ENCODE assay signal across 1 cellular context in the genomic region with DNA sequence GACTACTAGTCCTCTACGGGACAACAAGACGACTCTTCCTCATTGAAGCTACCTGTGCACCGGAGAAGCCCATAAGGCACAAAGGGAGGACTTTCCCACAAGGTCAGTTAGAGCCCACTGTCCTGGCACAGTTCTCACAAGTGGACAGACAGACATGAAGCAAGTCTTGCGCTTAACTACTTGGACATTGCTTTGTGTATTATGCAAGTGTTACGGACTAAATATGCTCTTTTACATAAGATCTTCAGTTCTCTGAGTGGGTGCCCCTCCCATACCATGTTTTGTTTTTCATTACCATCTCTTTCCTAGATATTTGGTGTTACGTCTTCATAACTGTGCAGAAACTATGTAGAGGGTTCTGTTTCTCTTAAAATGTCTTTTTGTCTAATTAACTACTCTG.
TF ChIP-seq lines count a peak whose summit lies in the region.

No MANE protein-coding gene starts in this region.

TF ChIP-seq in K562, 482 proteins besides CTCF, POLR2A, EP300 and RAD21:
- TF ChIP-seq KLF16 (IDR thresholded peaks at IDR 0.05): no peak
- TF ChIP-seq ZFX (CRISPR knock-in tag; IDR thresholded peaks at IDR 0.05): no peak
- no peak for TF ChIP-seq EHMT2 (IDR thresholded peaks at IDR 0.05)
- TF ChIP-seq GTF2E2 (tag; IDR thresholded peaks at IDR 0.05): no peak
- no peak for TF ChIP-seq KDM2B (CRISPR knock-in tag; IDR thresholded peaks at IDR 0.05)
- no peak for TF ChIP-seq DMBX1 (CRISPR knock-in tag; IDR thresholded peaks at IDR 0.05; ENCODE audit: borderline replicate concordance)
- TF ChIP-seq SRF (CRISPR knock-in tag; IDR thresholded peaks at IDR 0.05): no peak
- no peak for TF ChIP-seq ZNF57 (CRISPR knock-in tag; IDR thresholded peaks at IDR 0.05)
- no peak for TF ChIP-seq ZNF785 (CRISPR knock-in tag; IDR thresholded peaks at IDR 0.05)
- TF ChIP-seq POLR3G (IDR thresholded peaks at IDR 0.05; ENCODE audit: extremely low read depth, insufficient read length, insufficient replicate concordance): no peak
- no peak for TF ChIP-seq RUNX1 (IDR thresholded peaks at IDR 0.05; ENCODE audit: low read depth)
- TF ChIP-seq FOXJ2 (tag; IDR thresholded peaks at IDR 0.05): no peak
- TF ChIP-seq FOSL1 (tag; conservative IDR thresholded peaks at IDR 0.05): no peak
- TF ChIP-seq, protein P1, sequence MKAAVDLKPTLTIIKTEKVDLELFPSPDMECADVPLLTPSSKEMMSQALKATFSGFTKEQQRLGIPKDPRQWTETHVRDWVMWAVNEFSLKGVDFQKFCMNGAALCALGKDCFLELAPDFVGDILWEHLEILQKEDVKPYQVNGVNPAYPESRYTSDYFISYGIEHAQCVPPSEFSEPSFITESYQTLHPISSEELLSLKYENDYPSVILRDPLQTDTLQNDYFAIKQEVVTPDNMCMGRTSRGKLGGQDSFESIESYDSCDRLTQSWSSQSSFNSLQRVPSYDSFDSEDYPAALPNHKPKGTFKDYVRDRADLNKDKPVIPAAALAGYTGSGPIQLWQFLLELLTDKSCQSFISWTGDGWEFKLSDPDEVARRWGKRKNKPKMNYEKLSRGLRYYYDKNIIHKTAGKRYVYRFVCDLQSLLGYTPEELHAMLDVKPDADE (conservative IDR thresholded peaks at IDR 0.05; ENCODE audit: control insufficient read depth, low read depth, low read length): no peak
- no peak for TF ChIP-seq SRSF7 (optimal IDR thresholded peaks at IDR 0.05; ENCODE audit: low read depth, low read length)
- no peak for TF ChIP-seq NUFIP1 (IDR thresholded peaks at IDR 0.05; ENCODE audit: partially characterized antibody)
- TF ChIP-seq HMG20A (CRISPR knock-in tag; conservative IDR thresholded peaks at IDR 0.05): no peak
